Comparison of ENCODE assay signal across 2 cellular contexts in the genomic region with DNA sequence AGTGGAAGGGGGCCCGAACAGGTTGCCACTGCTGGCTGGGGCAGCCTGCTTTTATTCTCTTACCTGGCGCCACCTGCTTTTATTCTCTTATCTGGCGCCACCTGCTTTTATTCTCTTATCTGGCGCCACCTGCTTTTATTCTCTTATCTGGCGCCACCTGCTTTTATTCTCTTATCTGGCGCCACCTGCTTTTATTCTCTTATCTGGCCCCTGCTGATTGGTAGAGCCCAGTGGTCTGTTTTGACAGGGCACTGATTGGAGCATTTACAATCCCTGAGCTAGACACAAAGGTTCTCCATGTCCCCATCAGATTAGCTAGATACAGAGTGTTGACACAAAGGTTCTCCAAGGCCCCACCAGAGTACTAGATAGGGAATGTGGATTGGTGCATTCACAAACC. TPM values are rescaled to one million over a fixed set of nuclear protein-coding genes. Genes with fewer than 3 reads are reported as not detected.
"Had no signal": no experiment of that assay in that cellular context is flagged by ENCODE, and none has a peak within 500 bp of the region (broad histone marks: within the 10 kb centered on the region; RNA-seq: fewer than 3 reads in every experiment).

No MANE protein-coding gene starts in this region.

RNA-seq across cellular contexts. Expression of a gene that starts 52.5 kb away (rescaled TPM):
- total RNA-seq: HepG2, HT-29 had no signal
